ENCODE assay signal across 8 cellular contexts in the genomic region with DNA sequence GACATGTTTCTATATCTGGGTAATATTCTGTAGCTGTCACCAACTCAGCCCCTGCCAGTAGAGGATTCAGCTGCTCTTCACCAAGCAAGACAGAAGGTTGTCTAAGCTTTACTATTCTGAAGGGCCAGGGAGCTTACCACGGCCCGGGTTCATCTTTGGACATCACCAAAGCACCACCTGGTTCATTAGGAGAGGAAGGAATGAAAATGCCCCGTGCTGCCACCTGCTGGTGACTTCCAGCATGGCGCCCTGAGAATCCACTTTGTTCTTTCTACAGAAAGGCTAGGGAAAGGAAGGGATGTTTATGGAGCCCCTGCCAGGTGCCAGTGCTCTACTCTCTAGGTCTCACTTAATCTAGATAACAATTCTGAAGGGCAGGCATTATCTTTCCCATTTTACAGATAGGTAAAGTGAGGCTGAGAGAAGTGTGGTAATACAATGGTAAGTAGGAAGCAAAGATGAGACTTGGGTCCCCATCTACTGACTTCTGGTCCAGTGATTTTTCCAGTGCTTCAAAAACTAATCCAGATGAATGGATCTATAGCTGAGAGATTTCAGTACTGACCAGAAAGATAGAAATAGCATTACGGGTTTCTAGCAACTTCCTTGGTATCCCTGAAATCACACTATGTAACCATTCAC.
DNase-seq lines count a peak whose midpoint lies in the region; ATAC-seq and TF ChIP-seq lines count a peak whose summit lies in the region.

No MANE protein-coding gene starts in this region.

- no peaks in the 10 kb centered on the region for H3K36me3 ChIP-seq in NT2/D1 (ENCODE audit: insufficient read depth, insufficient read length, low read length)

- TF ChIP-seq CTCF in fibroblast of the aortic adventitia (IDR thresholded peaks at IDR 0.05; ENCODE audit: insufficient read depth, low read length) (peak; percentile 87), omental fat pad (IDR thresholded peaks at IDR 0.05) (peak in 1 of 3 donors; percentile 78)

- H3K9me3 ChIP-seq in NT2/D1 (ENCODE audit: insufficient read depth, low read length), result no peaks in the 10 kb centered on the region

- peak; percentile 70 for ATAC-seq in GM18511 (IDR thresholded peaks at IDR 0.05; ENCODE audit: unreplicated experiment)
- ATAC-seq in HG03342 (IDR thresholded peaks at IDR 0.05; ENCODE audit: unreplicated experiment), result peak; percentile 68
- ATAC-seq in omental fat pad (ENCODE audit: low FRiP score), result no peak
- no peak for ATAC-seq in GM19324 (IDR thresholded peaks at IDR 0.05; ENCODE audit: low FRiP score, unreplicated experiment)

- H3K27me3 ChIP-seq in NT2/D1 (ENCODE audit: insufficient read depth, insufficient read length), result no peaks in the 10 kb centered on the region

- DNase-seq in Ammon's horn (ENCODE audit: low spot score) (peak; percentile 56), NT2/D1 (ENCODE audit: low read depth, low spot score) (peak; percentile 63), activated T-cell treated with anti-CD3 and anti-CD28 coated beads for 4 hours (peak; percentile 31), fibroblast of the aortic adventitia (ENCODE audit: low read depth) (peak; percentile 42), omental fat pad (ENCODE audit: low spot score) (peak; percentile 49)

- no peak overlapping the region for H3K9ac ChIP-seq in NT2/D1 (ENCODE audit: insufficient read length, low read depth)

- H3K4me3 ChIP-seq in NT2/D1 (ENCODE audit: insufficient read length, low read depth), result no peak overlapping the region
- H3K4me3 ChIP-seq in fibroblast of the aortic adventitia (ENCODE audit: low read depth, low read length), result no peak overlapping the region

- H3K4me1 ChIP-seq in NT2/D1 (ENCODE audit: insufficient read depth, insufficient read length), result peaks cover 6% of the 10 kb centered on the region

Comparison
In these comparisons a context has a peak if more than half of its experiments do, and no peak if none do; other contexts are left out.
1. ATAC-seq: peak in GM18511 (single experiment) and HG03342 (single experiment); none in omental fat pad (single experiment) and GM19324 (single experiment).
2. Peak in every context shown above with its lines, with median percentiles within 50 percentile points of each other: DNase-seq.